In the genomic region with DNA sequence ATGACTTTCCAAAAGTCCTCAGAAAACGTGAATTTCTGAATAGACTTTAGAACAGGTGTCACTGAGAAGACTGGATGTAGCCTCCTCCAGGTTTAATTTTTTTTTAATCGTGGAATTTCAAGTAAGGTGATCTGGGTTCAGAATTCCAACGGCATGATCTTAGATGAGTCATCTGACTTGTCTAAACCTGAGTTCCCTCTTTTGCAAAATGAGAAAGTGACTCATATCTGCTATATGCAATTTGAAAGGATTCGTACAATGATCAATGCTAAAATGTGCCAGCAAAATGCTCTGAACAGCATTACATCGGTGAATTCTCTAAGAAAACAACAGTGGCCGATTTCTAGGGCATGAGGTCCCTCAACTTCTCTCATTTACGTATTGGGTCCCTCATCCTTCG, we compare ENCODE assay signal across 13 cellular contexts.
DNase-seq lines count a peak whose midpoint lies in the region; ATAC-seq and TF ChIP-seq lines count a peak whose summit lies in the region.
"Had no signal": no experiment of that assay in that cellular context is flagged by ENCODE, and none has a peak within 500 bp of the region (broad histone marks: within the 10 kb centered on the region; RNA-seq: fewer than 3 reads in every experiment).

No MANE protein-coding gene starts in this region.

- TF ChIP-seq CTCF in CD14-positive monocyte (IDR thresholded peaks at IDR 0.05) (no peak), NB4 (IDR thresholded peaks at IDR 0.05; ENCODE audit: low read depth, low read length) (no peak), prostate gland (IDR thresholded peaks at IDR 0.05) (no peak), lower leg skin (IDR thresholded peaks at IDR 0.05) (no peak)

- H3K4me3 Mint-ChIP-seq in CD14-positive monocyte = no peak overlapping the region
- no peak overlapping the region for H3K4me3 Mint-ChIP-seq in CD8-positive, alpha-beta memory T cell
- H3K4me3 Mint-ChIP-seq: activated T-cell treated with anti-CD3 and anti-CD28 coated beads, Interleukin-2, amount 50 U/mL, for 72 hours; T-helper 1 cell treated with Interleukin-12 subunit alpha and Interleukin-12 subunit beta and Interleukin-4 antibody, amounts not matched to agents 30 μg/mL and 1 μg/mL, for 36 hours had no signal

- peaks cover 0 to 2% (median 0%) of the 10 kb centered on the region in 7 donors for H3K9me3 Mint-ChIP-seq in CD14-positive monocyte
- no peaks in the 10 kb centered on the region for H3K9me3 Mint-ChIP-seq in CD8-positive, alpha-beta memory T cell
- H3K9me3 Mint-ChIP-seq: activated T-cell treated with anti-CD3 and anti-CD28 coated beads, Interleukin-2, amount 50 U/mL, for 72 hours; T-helper 1 cell treated with Interleukin-12 subunit alpha and Interleukin-12 subunit beta and Interleukin-4 antibody, amounts not matched to agents 30 μg/mL and 1 μg/mL, for 36 hours had no signal

- DNase-seq in CD14-positive monocyte (ENCODE audit: low spot score) (no peak), NB4 (ENCODE audit: low read depth) (peak; percentile 67), prostate gland (ENCODE audit: low spot score) (no peak), lower leg skin (ENCODE audit: low spot score in 2 of 2) (no peak), KBM-7 (no peak)
- DNase-seq in CD8-positive, alpha-beta memory T cell = no peak
- DNase-seq: activated T-cell treated with anti-CD3 and anti-CD28 coated beads, Interleukin-2, amount 50 U/mL, for 72 hours; effector CD4-positive, alpha-beta T cell; NCI-H2171; stimulated activated CD4-positive, alpha-beta T cell treated with anti-CD3 and anti-CD28 coated beads, Interleukin-2, amount 100 ng/mL, for 24 hours had no signal

- H3K27ac ChIP-seq in esophagus (ENCODE audit: low read depth in 2 of 2, low read length in 1 of 2) = peak overlapping the region; percentile 87 to 92
- H3K27ac ChIP-seq in prostate gland = peak overlapping the region; percentile 68 to 75
- H3K27ac ChIP-seq in CD8-positive, alpha-beta memory T cell (ENCODE audit: low read depth, low read length) = no peak overlapping the region

- no peak for ATAC-seq in HG03378 (IDR thresholded peaks at IDR 0.05; ENCODE audit: unreplicated experiment)
- ATAC-seq: activated T-cell treated with anti-CD3 and anti-CD28 coated beads, Interleukin-2, amount 50 U/mL, for 72 hours had no signal

- H3K36me3 ChIP-seq in esophagus (ENCODE audit: control insufficient read depth in 2 of 2, insufficient read depth in 2 of 2, low read length in 1 of 2) = no peaks in the 10 kb centered on the region
- no peaks in the 10 kb centered on the region for H3K36me3 ChIP-seq in prostate gland
- H3K36me3 ChIP-seq in CD8-positive, alpha-beta memory T cell (ENCODE audit: insufficient read depth, low read length) = no peaks in the 10 kb centered on the region

- peaks cover 0 to 6% of the 10 kb centered on the region in 2 donors for H3K36me3 Mint-ChIP-seq in CD14-positive monocyte
- H3K36me3 Mint-ChIP-seq in CD8-positive, alpha-beta memory T cell = no peaks in the 10 kb centered on the region

- WGBS in esophagus, 2 donors = 54 to 59% methylated on average over 8 of the region's 8 CpGs
- WGBS in prostate gland = 67% methylated on average over 8 of the region's 8 CpGs
- WGBS in lower leg skin, 2 donors = 53 to 64% methylated on average over 8 of the region's 8 CpGs

- H3K27me3 Mint-ChIP-seq in CD14-positive monocyte (ENCODE audit: low read depth in 3 of 3) = peaks cover 0 to 3% (median 1%) of the 10 kb centered on the region in 3 donors
- peaks cover 20 to 31% of the 10 kb centered on the region in 2 donors for H3K27me3 Mint-ChIP-seq in CD8-positive, alpha-beta memory T cell

- H3K4me1 ChIP-seq in esophagus (ENCODE audit: control insufficient read depth in 2 of 2, insufficient read depth in 2 of 2, low read length in 1 of 2) (peaks cover 0 to 13% of the 10 kb centered on the region in 2 donors), prostate gland (replicated peaks) (peaks cover 7% of the 10 kb centered on the region)
- no peaks in the 10 kb centered on the region for H3K4me1 ChIP-seq in CD8-positive, alpha-beta memory T cell (ENCODE audit: insufficient read depth, low read length)

- H3K4me1 Mint-ChIP-seq in CD14-positive monocyte = peaks cover 67% of the 10 kb centered on the region
- peaks cover 0 to 4% (median 0%) of the 10 kb centered on the region in 3 donors for H3K4me1 Mint-ChIP-seq in CD8-positive, alpha-beta memory T cell

- intact Hi-C loops in CD14-positive monocyte (cut with micrococcal nuclease) = loop anchor here in 1 of 2 donors (10.0 kb wide), 1 partner anchor 69 kb away; a partner anchor contains a TSS
- intact Hi-C loops in prostate gland (cut with DNase I) = no loop called here
- intact Hi-C loops in lower leg skin (cut with DNase I; ENCODE audit: low total_unique reads) = no loop called here

- H3K27ac Mint-ChIP-seq in CD14-positive monocyte = peak overlapping the region; percentile 93 to 99 (median 95)
- H3K27ac Mint-ChIP-seq in CD8-positive, alpha-beta memory T cell = no peak overlapping the region
- H3K27ac Mint-ChIP-seq: activated T-cell treated with anti-CD3 and anti-CD28 coated beads, Interleukin-2, amount 50 U/mL, for 72 hours; T-helper 1 cell treated with Interleukin-12 subunit alpha and Interleukin-12 subunit beta and Interleukin-4 antibody, amounts not matched to agents 30 μg/mL and 1 μg/mL, for 36 hours had no signal

- no peaks in the 10 kb centered on the region for H3K27me3 ChIP-seq in esophagus (ENCODE audit: control insufficient read depth in 1 of 2, insufficient read depth in 2 of 2, low read length in 2 of 2)
- no peaks in the 10 kb centered on the region for H3K27me3 ChIP-seq in prostate gland (replicated peaks; ENCODE audit: insufficient read depth)
- no peaks in the 10 kb centered on the region for H3K27me3 ChIP-seq in CD8-positive, alpha-beta memory T cell (ENCODE audit: insufficient read depth, low read length, poor library complexity, severe bottlenecking)

- H3K9me3 ChIP-seq in esophagus (ENCODE audit: control insufficient read depth in 2 of 2, insufficient read depth in 1 of 2, low read depth in 1 of 2, low read length in 1 of 2) (no peaks in the 10 kb centered on the region), prostate gland (no peaks in the 10 kb centered on the region)
- no peaks in the 10 kb centered on the region for H3K9me3 ChIP-seq in CD8-positive, alpha-beta memory T cell (ENCODE audit: low read length)

- in situ Hi-C loops in KBM-7 (cut with MboI; ENCODE audit: low pct_unique_long_range_greater_than_20kb, low sequenced_read_pairs) = no loop called here

- CTCF ChIA-PET in CD8-positive, alpha-beta memory T cell (lab: Charles Lee) = no interaction called here

- H3K4me3 ChIP-seq in NB4 (ENCODE audit: low read depth, low read length) = peak overlapping the region; percentile 71
- no peak overlapping the region for H3K4me3 ChIP-seq in esophagus (ENCODE audit: low read depth in 1 of 2, low read length in 2 of 2)
- no peak overlapping the region for H3K4me3 ChIP-seq in prostate gland
- no peak overlapping the region for H3K4me3 ChIP-seq in lower leg skin (ENCODE audit: low read depth, poor library complexity, severe bottlenecking)
- H3K4me3 ChIP-seq in CD8-positive, alpha-beta memory T cell (ENCODE audit: low read length) = no peak overlapping the region

- POLR2A ChIA-PET in CD8-positive, alpha-beta memory T cell (lab: Charles Lee) = no interaction called here

- no peak for TF ChIP-seq POLR2A in NB4 (IDR thresholded peaks at IDR 0.05; ENCODE audit: extremely low read depth, insufficient read length)
- no peak for TF ChIP-seq POLR2A in prostate gland (IDR thresholded peaks at IDR 0.05)
- no peak for TF ChIP-seq POLR2A in lower leg skin (IDR thresholded peaks at IDR 0.05)

Comparison
In these comparisons a context has a peak if more than half of its experiments do, and no peak if none do; other contexts are left out.
1. H3K27ac Mint-ChIP-seq: peak in CD14-positive monocyte (7 of 7); none in CD8-positive, alpha-beta memory T cell (0 of 8).